In genomic region chr2:38515155-38516074, GRCh38 we compare ENCODE assay signal across 11 cellular contexts.
DNase-seq lines count a peak whose midpoint lies in the region; ATAC-seq and TF ChIP-seq lines count a peak whose summit lies in the region.
"Had no signal": no experiment of that assay in that cellular context is flagged by ENCODE, and none has a peak within 500 bp of the region (broad histone marks: within the 10 kb centered on the region; RNA-seq: fewer than 3 reads in every experiment).

No MANE protein-coding gene starts in this region.

- intact Hi-C loops in thyroid gland (cut with DNase I): no loop called here

- WGBS in lung, 2 donors: 66 to 88% methylated on average over 26 of the region's 26 CpGs
- 23 to 37% methylated on average over 25 to 26 of the region's 26 CpGs for WGBS in thyroid gland, 2 donors

- no peaks in the 10 kb centered on the region for H3K9me3 ChIP-seq in lung (ENCODE audit: control insufficient read depth in 2 of 2, insufficient read depth in 1 of 2, low read length in 1 of 2)
- no peaks in the 10 kb centered on the region for H3K9me3 ChIP-seq in thyroid gland

- DNase-seq in NCI-H226: peak; percentile 99
- no peak for DNase-seq in coronary artery (ENCODE audit: low spot score)
- peak; percentile 84 for DNase-seq in lung (ENCODE audit: low spot score)
- peak; percentile 95 to 96 for DNase-seq in thyroid gland
- no peak for DNase-seq in COLO668 (lab: John Stamatoyannopoulos, UW; ENCODE audit: unreplicated experiment)
- DNase-seq: activated CD4-positive, CD25-positive, alpha-beta regulatory T cell; NCI-H2029 had no signal

- TF ChIP-seq POLR2A in thyroid gland (IDR thresholded peaks at IDR 0.05): peak in 1 of 2 donors; percentile 91

- H3K27me3 ChIP-seq in lung (ENCODE audit: control insufficient read depth, insufficient read depth) (no peaks in the 10 kb centered on the region), thyroid gland (no peaks in the 10 kb centered on the region)

- H3K27ac ChIP-seq in coronary artery: peak overlapping the region; percentile 22 to 56
- peak overlapping the region in 1 of 2 donors; percentile 69 for H3K27ac ChIP-seq in lung (ENCODE audit: low read depth in 1 of 2, low read length in 1 of 2)
- H3K27ac ChIP-seq in thyroid gland: peak overlapping the region; percentile 85 to 92 (median 92)

- H3K36me3 ChIP-seq in lung (ENCODE audit: control insufficient read depth in 2 of 2, insufficient read depth in 2 of 2, low read length in 2 of 2): no peaks in the 10 kb centered on the region
- H3K36me3 ChIP-seq in thyroid gland: no peaks in the 10 kb centered on the region

- no peak for TF ChIP-seq CTCF in coronary artery (IDR thresholded peaks at IDR 0.05)
- TF ChIP-seq CTCF in lung (IDR thresholded peaks at IDR 0.05; ENCODE audit: control extremely low read depth, extremely low read depth): no peak
- peak in 1 of 6 experiments; percentile 14 for TF ChIP-seq CTCF in thyroid gland (IDR thresholded peaks at IDR 0.05)

- no peaks in the 10 kb centered on the region for H3K4me1 ChIP-seq in lung (ENCODE audit: control insufficient read depth in 2 of 2, insufficient read depth in 2 of 2, low read length in 2 of 2)
- H3K4me1 ChIP-seq in thyroid gland: peaks cover 7% of the 10 kb centered on the region in 2 donors

- H3K4me3 ChIP-seq in coronary artery: peak overlapping the region; percentile 54
- H3K4me3 ChIP-seq in lung: no peak overlapping the region
- no peak overlapping the region for H3K4me3 ChIP-seq in thyroid gland (replicated peaks in 1 of 3)

- ATAC-seq in lung (ENCODE audit: insufficient read depth, low FRiP score) (peak; percentile 75), GM19023 (IDR thresholded peaks at IDR 0.05; ENCODE audit: unreplicated experiment) (no peak), GM18868 (IDR thresholded peaks at IDR 0.05; ENCODE audit: unreplicated experiment) (no peak), GM19395 (IDR thresholded peaks at IDR 0.05; ENCODE audit: unreplicated experiment) (no peak)
- ATAC-seq: stimulated activated memory B cell treated with anti-CD40 and anti-IgM and Interleukin-4, amounts not matched to agents 10 μg/mL and 1 μg/mL and 100 μg/mL, for 72 hours had no signal

Comparison
In these comparisons a context has a peak if more than half of its experiments do, and no peak if none do; other contexts are left out.
1. DNase-seq: peak in NCI-H226 (single experiment), lung (single experiment) and thyroid gland (2 of 2); none in coronary artery (single experiment) and COLO668 (single experiment).